ENCODE assay signal across 18 cellular contexts in the genomic region with DNA sequence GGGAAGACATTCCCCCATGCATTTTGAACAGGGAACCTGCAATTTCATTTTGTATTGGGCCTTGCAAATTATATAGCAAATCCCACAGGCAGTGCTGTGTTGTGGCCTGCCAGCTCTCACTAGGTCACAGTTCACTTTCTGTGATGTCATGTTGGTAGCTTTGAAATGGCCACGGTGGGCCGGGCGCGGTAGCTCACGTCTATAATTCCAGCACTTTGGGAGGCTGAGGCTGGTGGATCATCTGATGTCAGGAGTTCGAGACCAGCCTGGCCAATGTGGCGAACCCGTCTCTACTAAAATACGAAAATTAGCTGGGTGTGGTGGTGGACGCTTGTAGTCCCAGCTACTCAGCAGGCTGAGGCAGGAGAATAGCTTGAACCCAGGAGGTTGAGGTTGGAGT. TPM values are rescaled to one million over a fixed set of nuclear protein-coding genes. Genes with fewer than 3 reads are reported as not detected.
DNase-seq lines count a peak whose midpoint lies in the region; FAIRE-seq and TF ChIP-seq lines count a peak whose summit lies in the region.
"Had no signal": no experiment of that assay in that cellular context is flagged by ENCODE, and none has a peak within 500 bp of the region (broad histone marks: within the 10 kb centered on the region; RNA-seq: fewer than 3 reads in every experiment).

No MANE protein-coding gene starts in this region.

- peak in 1 of 2 donors; percentile 28 for DNase-seq in breast epithelium (ENCODE audit: low spot score in 2 of 2)
- DNase-seq in MCF 10A (ENCODE audit: unreplicated experiment), result no peak
- DNase-seq in endothelial cell of umbilical vein (ENCODE audit: low read depth, low spot score), result no peak
- no peak for DNase-seq in tibial artery
- no peak for DNase-seq in activated CD4-positive, alpha-beta T cell treated with anti-CD3 and anti-CD28 coated beads for 1 hour
- no peak for DNase-seq in amygdala (lab: John Stamatoyannopoulos, UW)
- DNase-seq in dermis blood vessel endothelial cell, result no peak
- DNase-seq: CD4-positive, CD25-positive, alpha-beta regulatory T cell; CD8-positive, alpha-beta memory T cell; COR-L47; DMS 273 treated with DMSO at 0.1 percent for 48 hours; DMS53; DND-41; EL had no signal

- BruUV-seq in MCF 10A (replicated peaks; lab: Mats Ljungman, UMichigan), result no TSS peak
- no TSS peak for BruUV-seq in endothelial cell of umbilical vein (replicated peaks; lab: Mats Ljungman, UMichigan)

- no peaks in the 10 kb centered on the region for H3K9me1 ChIP-seq in endothelial cell of umbilical vein (replicated peaks; ENCODE audit: control insufficient read depth, extremely low read depth, insufficient read depth, low read length)

- dilution Hi-C loops in endothelial cell of umbilical vein (cut with MboI; ENCODE audit: extremely low pct_ligation_motif_present, low sequenced_read_pairs), result no loop called here

- FAIRE-seq in endothelial cell of umbilical vein (lab: Jason Lieb, UNC), result peak; percentile 57
- FAIRE-seq: GM12878, GM19239 had no signal

- H3K27ac Mint-ChIP-seq in MCF 10A (ENCODE audit: low read depth, unreplicated experiment), result no peak overlapping the region
- H3K27ac Mint-ChIP-seq: CD4-positive, CD25-positive, alpha-beta regulatory T cell; CD8-positive, alpha-beta memory T cell had no signal

- H3K4me2 ChIP-seq in endothelial cell of umbilical vein (ENCODE audit: insufficient read depth, low read length), result no peak overlapping the region

- POLR2A ChIA-PET in MCF 10A (lab: Yijun Ruan, JAX) (interaction anchor here (0.8 to 2.2 kb wide), 3 partner anchors 24 to 144 kb away, joined by 3 to 24 read pairs (median 3); a partner anchor contains a TSS), endothelial cell of umbilical vein (lab: Charles Lee) (interaction anchor here (1.5 kb wide), 1 partner anchor 27 kb away, joined by 4 read pairs; a partner anchor contains a TSS)

- no peaks in the 10 kb centered on the region for H3K36me3 Mint-ChIP-seq in MCF 10A (ENCODE audit: insufficient read depth, unreplicated experiment)
- H3K36me3 Mint-ChIP-seq: CD4-positive, CD25-positive, alpha-beta regulatory T cell; CD8-positive, alpha-beta memory T cell had no signal

- TF ChIP-seq CTCF in breast epithelium (IDR thresholded peaks at IDR 0.05) (no peak), MCF 10A (IDR thresholded peaks at IDR 0.05; ENCODE audit: unreplicated experiment) (no peak), endothelial cell of umbilical vein (IDR thresholded peaks at IDR 0.05; ENCODE audit: extremely low read depth in 1 of 2, insufficient read depth in 1 of 2, low read depth in 1 of 2, low read length in 2 of 2) (no peak), tibial artery (IDR thresholded peaks at IDR 0.05) (no peak)

- H3K9me3 ChIP-seq in breast epithelium, result no peaks in the 10 kb centered on the region
- H3K9me3 ChIP-seq in endothelial cell of umbilical vein (replicated peaks; ENCODE audit: control insufficient read depth, insufficient read depth, low read length), result no peaks in the 10 kb centered on the region
- no peaks in the 10 kb centered on the region for H3K9me3 ChIP-seq in tibial artery
- H3K9me3 ChIP-seq: BLaER1, HAP-1 had no signal

- no peaks in the 10 kb centered on the region for H3K36me3 ChIP-seq in breast epithelium
- H3K36me3 ChIP-seq in endothelial cell of umbilical vein (ENCODE audit: control insufficient read depth in 2 of 2, extremely low read depth in 1 of 2, insufficient read depth in 2 of 2, low read length in 2 of 2), result no peaks in the 10 kb centered on the region
- no peaks in the 10 kb centered on the region for H3K36me3 ChIP-seq in tibial artery
- H3K36me3 ChIP-seq: BLaER1, HAP-1 had no signal

- no peaks in the 10 kb centered on the region for H3K9me3 Mint-ChIP-seq in MCF 10A (ENCODE audit: unreplicated experiment)
- H3K9me3 Mint-ChIP-seq: CD4-positive, CD25-positive, alpha-beta regulatory T cell; CD8-positive, alpha-beta memory T cell had no signal

- no peak overlapping the region for H3K4me3 Mint-ChIP-seq in MCF 10A (ENCODE audit: unreplicated experiment)
- H3K4me3 Mint-ChIP-seq: CD4-positive, CD25-positive, alpha-beta regulatory T cell; CD8-positive, alpha-beta memory T cell had no signal

- H4K20me1 ChIP-seq in endothelial cell of umbilical vein (replicated peaks; ENCODE audit: control insufficient read depth, extremely low read depth, insufficient read depth, low read length), result no peaks in the 10 kb centered on the region

- peaks cover 36% of the 10 kb centered on the region for H3K4me1 Mint-ChIP-seq in MCF 10A (ENCODE audit: insufficient read depth, unreplicated experiment)

- intact Hi-C loops in breast epithelium (cut with DNase I; ENCODE audit: low total_unique reads), result no loop called here
- intact Hi-C loops in MCF 10A (cut with micrococcal nuclease), result no loop called here
- intact Hi-C loops in endothelial cell of umbilical vein (cut with micrococcal nuclease), result no loop called here
- intact Hi-C loops in tibial artery (cut with DNase I; ENCODE audit: low total_unique reads), result no loop called here

- no peak overlapping the region for H2AFZ ChIP-seq in endothelial cell of umbilical vein (ENCODE audit: low read depth, low read length)

- TF ChIP-seq POLR2A in breast epithelium (IDR thresholded peaks at IDR 0.05) (no peak), endothelial cell of umbilical vein (IDR thresholded peaks at IDR 0.05; ENCODE audit: low read depth, low read length) (no peak)

- H3K27ac ChIP-seq in breast epithelium (peak overlapping the region; percentile 19 to 87), endothelial cell of umbilical vein (ENCODE audit: insufficient read depth, low read depth, low read length) (no peak overlapping the region), tibial artery (peak overlapping the region; percentile 40 to 83)
- H3K27ac ChIP-seq: BLaER1 had no signal

- H3K9ac ChIP-seq in endothelial cell of umbilical vein (replicated peaks; ENCODE audit: extremely low read depth, insufficient read depth, low read length), result no peak overlapping the region
- H3K9ac ChIP-seq: BLaER1 had no signal

- H3K27me3 Mint-ChIP-seq in MCF 10A (ENCODE audit: insufficient read depth, unreplicated experiment), result no peaks in the 10 kb centered on the region

- H3K4me3 ChIP-seq in breast epithelium (no peak overlapping the region), endothelial cell of umbilical vein (replicated peaks in 1 of 3; ENCODE audit: insufficient read depth in 1 of 3, low read depth in 1 of 3, low read length in 3 of 3) (no peak overlapping the region), tibial artery (no peak overlapping the region)
- H3K4me3 ChIP-seq: BLaER1, GM12878, HAP-1 had no signal

- CTCF ChIA-PET in MCF 10A (lab: Yijun Ruan, JAX), result interaction anchor here (0.5 to 1.8 kb wide), 4 partner anchors 8 to 935 kb away, joined by 3 to 7 read pairs (median 4); no protein-coding TSS in a partner anchor
- CTCF ChIA-PET in endothelial cell of umbilical vein (lab: Charles Lee), result interaction anchor here (1.7 kb wide), 1 partner anchor 27 kb away, joined by 11 read pairs; a partner anchor contains a TSS

- no peaks in the 10 kb centered on the region for H3K27me3 ChIP-seq in breast epithelium
- no peaks in the 10 kb centered on the region for H3K27me3 ChIP-seq in endothelial cell of umbilical vein (ENCODE audit: control insufficient read depth in 2 of 2, insufficient read depth in 2 of 2, low read length in 2 of 2)
- no peaks in the 10 kb centered on the region for H3K27me3 ChIP-seq in tibial artery

- H3K4me1 ChIP-seq in breast epithelium, result peaks cover 20 to 22% of the 10 kb centered on the region in 2 donors
- H3K4me1 ChIP-seq in endothelial cell of umbilical vein (ENCODE audit: control insufficient read depth, extremely low read depth, insufficient read depth, low read length), result peaks cover 15% of the 10 kb centered on the region
- H3K4me1 ChIP-seq in tibial artery, result peaks cover 13 to 57% (median 45%) of the 10 kb centered on the region in 4 donors

- H3K79me2 ChIP-seq in endothelial cell of umbilical vein (ENCODE audit: control insufficient read depth, insufficient read depth, low read length), result no peaks in the 10 kb centered on the region

TF ChIP-seq in endothelial cell of umbilical vein, 7 proteins besides CTCF, POLR2A, EP300 and RAD21:
- TF ChIP-seq, protein P1, sequence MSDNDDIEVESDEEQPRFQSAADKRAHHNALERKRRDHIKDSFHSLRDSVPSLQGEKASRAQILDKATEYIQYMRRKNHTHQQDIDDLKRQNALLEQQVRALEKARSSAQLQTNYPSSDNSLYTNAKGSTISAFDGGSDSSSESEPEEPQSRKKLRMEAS (IDR thresholded peaks at IDR 0.05; ENCODE audit: insufficient read depth, insufficient read length), result no peak

RNA-seq across cellular contexts. Expression of a gene that starts 26.9 kb away (rescaled TPM):
- total RNA-seq in breast epithelium (10 to 100 TPM in 2 of 3 donors, 1 to 10 TPM in 1; 7.7 to 17.4 (median 11.5) TPM), MCF 10A (2022) (13.3 and 17.2 TPM in 2 replicates), endothelial cell of umbilical vein (33.6 and 36.1 TPM in 2 replicates), dermis blood vessel endothelial cell (7.0 and 12.4 TPM in 2 replicates)
- polyA plus RNA-seq in endothelial cell of umbilical vein, result 13.9 and 14.8 TPM in 2 replicates
- 11.0 and 11.6 TPM in 2 replicates for polyA plus RNA-seq in endothelial cell of umbilical vein (2011; cell fraction: cytosol; rRNA removed)
- polyA plus RNA-seq in endothelial cell of umbilical vein (2011; cell fraction: nucleus; rRNA removed), result 25.7 and 27.0 TPM in 2 replicates
- 16.2 and 16.7 TPM in 2 replicates for polyA plus RNA-seq in endothelial cell of umbilical vein (2012)
- 16.5 and 23.2 TPM in 2 replicates for polyA minus RNA-seq in endothelial cell of umbilical vein
- 19.4 TPM for polyA minus RNA-seq in endothelial cell of umbilical vein (2011; cell fraction: cytosol; rRNA and poly(A)+ RNA removed)
- 43.2 and 47.6 TPM in 2 replicates for polyA minus RNA-seq in endothelial cell of umbilical vein (2011; cell fraction: nucleus; rRNA and poly(A)+ RNA removed)
